Comparison of ENCODE assay signal across 8 cellular contexts in genomic region chr3:49930922-49931321, GRCh38. TPM values are rescaled to one million over a fixed set of nuclear protein-coding genes. Genes with fewer than 3 reads are reported as not detected.
DNase-seq lines count a peak whose midpoint lies in the region; ATAC-seq and TF ChIP-seq lines count a peak whose summit lies in the region.

No MANE protein-coding gene starts in this region.

- H3K9me3 ChIP-seq in left ventricle myocardium inferior (replicated peaks) (no peaks in the 10 kb centered on the region), vagina (no peaks in the 10 kb centered on the region), ascending aorta (no peaks in the 10 kb centered on the region)

- TF ChIP-seq POLR2A in vagina (IDR thresholded peaks at IDR 0.05): no peak

- intact Hi-C loops in left ventricle myocardium inferior (cut with micrococcal nuclease): no loop called here
- intact Hi-C loops in left ventricle myocardium superior (cut with micrococcal nuclease): no loop called here
- intact Hi-C loops in vagina (cut with DNase I): no loop called here
- intact Hi-C loops in ascending aorta (cut with DNase I): no loop called here

- H3K4me3 ChIP-seq in left ventricle myocardium inferior (no peak overlapping the region), vagina (no peak overlapping the region), ascending aorta (no peak overlapping the region)

- no peak for TF ChIP-seq CTCF in left ventricle myocardium inferior (IDR thresholded peaks at IDR 0.05; ENCODE audit: borderline replicate concordance)
- TF ChIP-seq CTCF in vagina (IDR thresholded peaks at IDR 0.05): no peak
- no peak for TF ChIP-seq CTCF in ascending aorta (IDR thresholded peaks at IDR 0.05)

- ATAC-seq in left ventricle myocardium superior (no peak), GM21576 (IDR thresholded peaks at IDR 0.05; ENCODE audit: unreplicated experiment) (no peak)

- peaks cover 35% of the 10 kb centered on the region for H3K4me1 ChIP-seq in left ventricle myocardium inferior
- H3K4me1 ChIP-seq in vagina: peaks cover 23% of the 10 kb centered on the region
- peaks cover 8 to 10% of the 10 kb centered on the region in 2 donors for H3K4me1 ChIP-seq in ascending aorta

- H3K27ac ChIP-seq in left ventricle myocardium inferior (replicated peaks) (peak overlapping the region; percentile 91), vagina (peak overlapping the region; percentile 84), ascending aorta (peak overlapping the region in 1 of 2 donors; percentile 83)

- H3K36me3 ChIP-seq in left ventricle myocardium inferior (no peaks in the 10 kb centered on the region), vagina (no peaks in the 10 kb centered on the region), ascending aorta (no peaks in the 10 kb centered on the region)

- H3K27me3 ChIP-seq in left ventricle myocardium inferior (ENCODE audit: low read depth) (no peaks in the 10 kb centered on the region), vagina (no peaks in the 10 kb centered on the region), ascending aorta (no peaks in the 10 kb centered on the region)

- DNase-seq in left ventricle myocardium inferior: no peak
- no peak for DNase-seq in left ventricle myocardium superior
- DNase-seq in NCI-H526 (lab: John Stamatoyannopoulos, UW): peak; percentile 49 to 73
- peak; percentile 22 for DNase-seq in glomerular visceral epithelial cell (ENCODE audit: extremely low spot score)
- DNase-seq in vagina (ENCODE audit: extremely low spot score in 2 of 2): no peak
- DNase-seq in mucosa of gallbladder (ENCODE audit: low spot score): no peak
- no peak for DNase-seq in ascending aorta (ENCODE audit: low spot score in 2 of 2)

RNA-seq across cellular contexts. Expression of gene MON1A, which starts 1.3 kb away (rescaled TPM):
- total RNA-seq in left ventricle myocardium inferior (8.4 TPM), left ventricle myocardium superior (8.1 TPM), vagina (10.6 TPM), mucosa of gallbladder (9.7 TPM), ascending aorta (13.0 TPM)

RNA-seq across cellular contexts. Expression of gene RBM6, which starts 9.0 kb away (rescaled TPM):
- total RNA-seq in left ventricle myocardium inferior (40.4 TPM), left ventricle myocardium superior (48.4 TPM), vagina (71.5 TPM), mucosa of gallbladder (89.2 TPM), ascending aorta (84.7 TPM)

RNA-seq across cellular contexts. Expression of gene MST1R, which starts 27.2 kb away (rescaled TPM):
- total RNA-seq in left ventricle myocardium inferior (1.7 TPM), left ventricle myocardium superior (2.3 TPM), vagina (38.1 TPM), mucosa of gallbladder (131 TPM), ascending aorta (not detected)

Comparison
In these comparisons a context has a peak if more than half of its experiments do, and no peak if none do; other contexts are left out.
1. DNase-seq: peak in NCI-H526 (2 of 2) and glomerular visceral epithelial cell (single experiment); none in left ventricle myocardium inferior (single experiment), left ventricle myocardium superior (single experiment), vagina (0 of 2), mucosa of gallbladder (single experiment) and ascending aorta (0 of 2).
2. RNA of gene MST1R, which starts 27.2 kb away (total RNA-seq): 131 TPM in mucosa of gallbladder (single experiment) and 38.1 TPM in vagina (single experiment); 2.3 TPM in left ventricle myocardium superior (single experiment), 1.7 TPM in left ventricle myocardium inferior (single experiment) and not detected in ascending aorta (single experiment); every median in the first group is over 10 times any median in the second.